ENCODE assay signal across 24 cellular contexts in genomic region chr10:4555920-4556319, GRCh38.
"Had no signal": no experiment of that assay in that cellular context is flagged by ENCODE, and none has a peak within 500 bp of the region (broad histone marks: within the 10 kb centered on the region; RNA-seq: fewer than 3 reads in every experiment).

No MANE protein-coding gene starts in this region.

- H3K27me3 ChIP-seq: left lung, ovary, right atrium auricular region, right lobe of liver, suprapubic skin, tibial artery, upper lobe of right lung had no signal

- H3K36me3 Mint-ChIP-seq: immature natural killer cell; mesothelial cell of epicardium; naive thymus-derived CD4-positive, alpha-beta T cell had no signal

- H3K9me3 Mint-ChIP-seq: natural killer cell treated with Interleukin-12 subunit alpha and Interleukin-12 subunit beta and Interleukin-15 and Interleukin-18, amount 100 ng/mL, for 72 hours; stimulated activated naive CD8-positive, alpha-beta T cell treated with anti-CD3 and anti-CD28 coated beads, Interleukin-15, Interleukin-2, amounts not matched to agents 100 ng/mL and 50 ng/mL, for 24 hours had no signal

- H3K4me1 ChIP-seq: left lung, lower lobe of right lung, right atrium auricular region, right lobe of liver, tibial artery, upper lobe of right lung had no signal

- H3K27ac Mint-ChIP-seq: immature natural killer cell; mesothelial cell of epicardium; naive thymus-derived CD4-positive, alpha-beta T cell; natural killer cell treated with Interleukin-12 subunit alpha and Interleukin-12 subunit beta and Interleukin-15 and Interleukin-18, amount 100 ng/mL, for 72 hours; progenitor cell of endocrine pancreas; stimulated activated naive B cell treated with anti-CD40 and anti-IgM and Interleukin-4, amounts not matched to agents 10 μg/mL and 1 μg/mL and 100 μg/mL, for 72 hours; stimulated activated naive CD8-positive, alpha-beta T cell treated with anti-CD3 and anti-CD28 coated beads, Interleukin-15, Interleukin-2, amounts not matched to agents 100 ng/mL and 50 ng/mL, for 24 hours had no signal

- ATAC-seq: left colon; left lung; lower lobe of right lung; naive thymus-derived CD4-positive, alpha-beta T cell; natural killer cell treated with Interleukin-12 subunit alpha and Interleukin-12 subunit beta and Interleukin-15 and Interleukin-18, amount 100 ng/mL, for 72 hours; right lobe of liver; stimulated activated naive B cell treated with anti-CD40 and anti-IgM and Interleukin-4, amounts not matched to agents 10 μg/mL and 1 μg/mL and 100 μg/mL, for 72 hours; upper lobe of right lung had no signal

- H3K36me3 ChIP-seq: left lung, lower lobe of right lung, ovary, right atrium auricular region, right lobe of liver, suprapubic skin, thoracic aorta, tibial artery, upper lobe of right lung had no signal

- H3K9me3 ChIP-seq: left lung, lower lobe of right lung, ovary, right atrium auricular region, right lobe of liver, suprapubic skin, tibial artery, upper lobe of right lung had no signal

- H3K4me2 ChIP-seq: smooth muscle cell had no signal

- H3K4me3 Mint-ChIP-seq: immature natural killer cell; mesothelial cell of epicardium; naive thymus-derived CD4-positive, alpha-beta T cell; natural killer cell treated with Interleukin-12 subunit alpha and Interleukin-12 subunit beta and Interleukin-15 and Interleukin-18, amount 100 ng/mL, for 72 hours; stimulated activated naive B cell treated with anti-CD40 and anti-IgM and Interleukin-4, amounts not matched to agents 10 μg/mL and 1 μg/mL and 100 μg/mL, for 72 hours; stimulated activated naive CD8-positive, alpha-beta T cell treated with anti-CD3 and anti-CD28 coated beads, Interleukin-15, Interleukin-2, amounts not matched to agents 100 ng/mL and 50 ng/mL, for 24 hours had no signal

- H3K27me3 Mint-ChIP-seq: progenitor cell of endocrine pancreas; stimulated activated naive B cell treated with anti-CD40 and anti-IgM and Interleukin-4, amounts not matched to agents 10 μg/mL and 1 μg/mL and 100 μg/mL, for 72 hours had no signal

- H3K4me1 Mint-ChIP-seq: immature natural killer cell; stimulated activated naive B cell treated with anti-CD40 and anti-IgM and Interleukin-4, amounts not matched to agents 10 μg/mL and 1 μg/mL and 100 μg/mL, for 72 hours had no signal

- DNase-seq: hippocampal formation; immature natural killer cell; kidney; left colon; left lung; lower lobe of right lung; mammary epithelial cell; mesendoderm; naive thymus-derived CD4-positive, alpha-beta T cell; ovary; right lobe of liver; stimulated activated CD4-positive, alpha-beta T cell treated with anti-CD3 and anti-CD28 coated beads, Interleukin-1b, Interleukin-23, amount 100 ng/mL, for 48 hours; stimulated activated CD4-positive, alpha-beta T cell treated with anti-CD3 and anti-CD28 coated beads, Interleukin-4, amount 100 ng/mL, for 1 hour; stimulated activated naive B cell treated with anti-CD40 and anti-IgM and Interleukin-4, amounts not matched to agents 10 μg/mL and 1 μg/mL and 100 μg/mL, for 72 hours; tibial artery; upper lobe of right lung had no signal

- H3K27ac ChIP-seq: left lung, lower lobe of right lung, ovary, right atrium auricular region, right lobe of liver, suprapubic skin, thoracic aorta, tibial artery, upper lobe of right lung had no signal

- H3K4me3 ChIP-seq: left lung, lower lobe of right lung, ovary, right atrium auricular region, right lobe of liver, smooth muscle cell, suprapubic skin, thoracic aorta, tibial artery, upper lobe of right lung had no signal
